Comparison of ENCODE assay signal across 26 cellular contexts in genomic region chr11:113105584-113105983, GRCh38.
DNase-seq lines count a peak whose midpoint lies in the region; ATAC-seq lines count a peak whose summit lies in the region.
"Had no signal": no experiment of that assay in that cellular context is flagged by ENCODE, and none has a peak within 500 bp of the region (broad histone marks: within the 10 kb centered on the region; RNA-seq: fewer than 3 reads in every experiment).

No MANE protein-coding gene starts in this region.

- DNase-seq in A172 (ENCODE audit: low spot score) (peak; percentile 32), NOMO-1 treated with dmso at 0.1 percent for 144 hours (lab: John Stamatoyannopoulos, UW; ENCODE audit: unreplicated experiment) (peak; percentile 34), iris pigment epithelial cell (ENCODE audit: low read depth) (peak; percentile 42), NCI-H2171 treated with DMSO at 0.1 percent for 48 hours (lab: John Stamatoyannopoulos, UW) (no peak)
- no peak for DNase-seq in activated naive CD4-positive, alpha-beta T cell treated with anti-CD3 and anti-CD28 coated beads, Interleukin-2, amount 50 U/mL, for 16 hours
- DNase-seq: activated CD4-positive, alpha-beta T cell treated with anti-CD3 and anti-CD28 coated beads, Interleukin-2, amount 10 ng/mL, durations not matched to agents 24 days and 14 days; activated gamma-delta T cell treated with Interleukin-2 at 50 U/mL for 16 hours; activated naive CD8-positive, alpha-beta T cell treated with anti-CD3 and anti-CD28 coated beads, Interleukin-2, amount 50 U/mL, for 24 hours; activated T-cell treated with anti-CD3 and anti-CD28 coated beads, Interleukin-2, amount 50 U/mL, for 4 hours; AML-193; CD4-positive, alpha-beta memory T cell; IMR-90; mesenchymal stem cell; naive thymus-derived CD4-positive, alpha-beta T cell; NCI-H1105 treated with DMSO at 0.1 percent for 48 hours; NCI-H2081; NCI-H748 treated with DMSO at 0.1 percent for 48 hours; occipital lobe; small intestine; stomach; T-helper 9 cell; tibial artery had no signal

- peak; percentile 56 for ATAC-seq in esophagus mucosa
- ATAC-seq in HG03025 (IDR thresholded peaks at IDR 0.05; ENCODE audit: low FRiP score, unreplicated experiment) = no peak
- ATAC-seq in HG03039 (IDR thresholded peaks at IDR 0.05; ENCODE audit: unreplicated experiment) = no peak
- ATAC-seq: activated naive CD8-positive, alpha-beta T cell treated with anti-CD3 and anti-CD28 coated beads, Interleukin-2, amount 50 U/mL, for 24 hours; activated T-cell treated with anti-CD3 and anti-CD28 coated beads, Interleukin-2, amount 50 U/mL, for 4 hours; GM12878; naive thymus-derived CD4-positive, alpha-beta T cell had no signal

Comparison
In these comparisons a context has a peak if more than half of its experiments do, and no peak if none do; other contexts are left out.
1. DNase-seq: peak in A172 (single experiment), NOMO-1 treated with dmso at 0.1 percent for 144 hours (single experiment) and iris pigment epithelial cell (single experiment); none in NCI-H2171 treated with DMSO at 0.1 percent for 48 hours (single experiment) and activated naive CD4-positive, alpha-beta T cell treated with anti-CD3 and anti-CD28 coated beads, Interleukin-2, amount 50 U/mL, for 16 hours (single experiment).